In genomic region chr12:57153420-57153997, GRCh38 we compare ENCODE assay signal across 17 cellular contexts. TPM values are rescaled to one million over a fixed set of nuclear protein-coding genes. Genes with fewer than 3 reads are reported as not detected.
A peak's percentile ranks its signal among the peaks of the same experiment; 100 is the strongest.
DNase-seq lines count a peak whose midpoint lies in the region; ATAC-seq and TF ChIP-seq lines count a peak whose summit lies in the region.
"Had no signal": no experiment of that assay in that cellular context is flagged by ENCODE, and none has a peak within 500 bp of the region (broad histone marks: within the 10 kb centered on the region; RNA-seq: fewer than 3 reads in every experiment).

No MANE protein-coding gene starts in this region.

- DNase-seq in heart left ventricle (no peak), cardiac septum (ENCODE audit: low spot score) (no peak), fibroblast of gingiva (ENCODE audit: low read depth) (peak; percentile 54), sigmoid colon (peak; percentile 64), uterus (no peak), NCI-H1694 treated with DMSO at 0.1 percent for 48 hours (lab: John Stamatoyannopoulos, UW) (no peak)
- DNase-seq: activated CD4-positive, alpha-beta T cell treated with anti-CD3 and anti-CD28 coated beads for 4 hours; activated naive CD8-positive, alpha-beta T cell treated with anti-CD3 and anti-CD28 coated beads for 36 hours; cerebellar nuclear complex; NCI-H2171 treated with DMSO at 0.1 percent for 48 hours; SHP77 had no signal

- 83 to 92% (median 91%) methylated on average over 1 of the region's 1 CpG for WGBS in heart left ventricle, 4 donors
- WGBS in sigmoid colon, 2 donors: 88 to 93% methylated on average over 1 of the region's 1 CpG

- H3K4me1 ChIP-seq in heart left ventricle (peaks cover 14 to 100% (median 51%) of the 10 kb centered on the region in 12 donors), sigmoid colon (peaks cover 0 to 64% (median 58%) of the 10 kb centered on the region in 4 donors), uterus (peaks cover 22 to 30% of the 10 kb centered on the region in 2 donors)

- H3K27me3 ChIP-seq in heart left ventricle (no peaks in the 10 kb centered on the region), sigmoid colon (no peaks in the 10 kb centered on the region), uterus (no peaks in the 10 kb centered on the region)

- H3K4me3 ChIP-seq in heart left ventricle: no peak overlapping the region
- H3K4me3 ChIP-seq in sigmoid colon: no peak overlapping the region
- H3K4me3 ChIP-seq in uterus: no peak overlapping the region

- no peak for TF ChIP-seq POLR2A in heart left ventricle (IDR thresholded peaks at IDR 0.05)
- TF ChIP-seq POLR2A in sigmoid colon (IDR thresholded peaks at IDR 0.05): no peak
- TF ChIP-seq POLR2A in uterus (IDR thresholded peaks at IDR 0.05): no peak

- intact Hi-C loops in heart left ventricle (cut with DNase I): no loop called here
- intact Hi-C loops in cardiac septum (cut with DNase I): loop anchor here (2.0 kb wide), 1 partner anchor 27 kb away; no protein-coding TSS in a partner anchor
- intact Hi-C loops in sigmoid colon (cut with DNase I): no loop called here
- intact Hi-C loops in uterus (cut with DNase I; ENCODE audit: low total_unique reads): no loop called here

- peak overlapping the region in 8 of 12 donors; percentile 67 to 95 (median 86) for H3K27ac ChIP-seq in heart left ventricle
- peak overlapping the region; percentile 79 to 85 (median 84) for H3K27ac ChIP-seq in sigmoid colon
- peak overlapping the region; percentile 86 to 93 for H3K27ac ChIP-seq in uterus

- H3K36me3 ChIP-seq in heart left ventricle (peaks cover 0 to 67% (median 47%) of the 10 kb centered on the region in 9 donors), sigmoid colon (peaks cover 31 to 47% (median 34%) of the 10 kb centered on the region in 4 donors), uterus (no peaks in the 10 kb centered on the region)

- TF ChIP-seq CTCF in heart left ventricle (IDR thresholded peaks at IDR 0.05) (no peak), sigmoid colon (IDR thresholded peaks at IDR 0.05) (no peak), uterus (IDR thresholded peaks at IDR 0.05) (no peak)

- H3K9me3 ChIP-seq in heart left ventricle: no peaks in the 10 kb centered on the region
- no peaks in the 10 kb centered on the region for H3K9me3 ChIP-seq in sigmoid colon
- no peaks in the 10 kb centered on the region for H3K9me3 ChIP-seq in uterus

- TF ChIP-seq EP300 in sigmoid colon (IDR thresholded peaks at IDR 0.05): no peak

- ATAC-seq in heart left ventricle: no peak
- no peak for ATAC-seq in GM18520 (IDR thresholded peaks at IDR 0.05; ENCODE audit: unreplicated experiment)
- no peak for ATAC-seq in HG03342 (IDR thresholded peaks at IDR 0.05; ENCODE audit: unreplicated experiment)

RNA-seq across cellular contexts. Expression of gene LRP1-AS, which starts 6.1 kb away (rescaled TPM):
- total RNA-seq in heart left ventricle (not detected), cardiac septum (not detected), sigmoid colon (not detected), uterus (not detected)
- polyA plus RNA-seq in heart left ventricle (not detected), sigmoid colon (not detected)
- total RNA-seq: A172; activated naive CD8-positive, alpha-beta T cell treated with anti-CD3 and anti-CD28 coated beads for 36 hours; epithelial cell of proximal tubule; lower leg skin; subcutaneous adipose tissue had no signal

RNA-seq across cellular contexts. Expression of gene LRP1, which starts 25.2 kb away (rescaled TPM):
- 100 to 1,000 TPM in 4 of 9 donors, 10 to 100 TPM in 5; 51.5 to 316 (median 71.1) TPM for total RNA-seq in heart left ventricle
- 10 to 100 TPM; 23.0 to 31.5 TPM for polyA plus RNA-seq in heart left ventricle
- total RNA-seq in cardiac septum: 103 TPM
- total RNA-seq in sigmoid colon: 100 to 1,000 TPM; 147 to 262 (median 204) TPM
- 10 to 100 TPM; 11.4 to 57.9 (median 14.1) TPM for polyA plus RNA-seq in sigmoid colon
- 100 to 1,000 TPM; 164 to 507 (median 318) TPM for total RNA-seq in uterus

RNA-seq across cellular contexts. Expression of gene STAT6, which starts 42.3 kb away (rescaled TPM):
- 10 to 100 TPM; 31.6 to 87.7 (median 37.6) TPM for total RNA-seq in heart left ventricle
- polyA plus RNA-seq in heart left ventricle: 10 to 100 TPM; 39.6 to 41.0 TPM
- total RNA-seq in cardiac septum: 42.1 TPM
- 100 to 1,000 TPM; 105 to 163 (median 113) TPM for total RNA-seq in sigmoid colon
- polyA plus RNA-seq in sigmoid colon: 100 to 1,000 TPM in 2 of 3 donors, 10 to 100 TPM in 1; 66.1 to 210 (median 123) TPM
- 100 to 1,000 TPM in 2 of 4 donors, 10 to 100 TPM in 2; 62.5 to 242 (median 94.3) TPM for total RNA-seq in uterus

Comparison
In these comparisons a context has a peak if more than half of its experiments do, and no peak if none do; other contexts are left out.
1. DNase-seq: peak in fibroblast of gingiva (single experiment) and sigmoid colon (single experiment); none in heart left ventricle (0 of 5), cardiac septum (single experiment), uterus (0 of 2) and NCI-H1694 treated with DMSO at 0.1 percent for 48 hours (single experiment).
2. Peak in every context shown above with its lines, with median percentiles within 50 percentile points of each other: H3K27ac ChIP-seq.